Comparison of ENCODE assay signal across 8 cellular contexts in genomic region chr12:112907415-112908157, GRCh38. TPM values are rescaled to one million over a fixed set of nuclear protein-coding genes. Genes with fewer than 3 reads are reported as not detected.
A peak's percentile ranks its signal among the peaks of the same experiment; 100 is the strongest.
DNase-seq lines count a peak whose midpoint lies in the region; ATAC-seq and TF ChIP-seq lines count a peak whose summit lies in the region.

No MANE protein-coding gene starts in this region.

- TF ChIP-seq POLR2A in erythroblast (IDR thresholded peaks at IDR 0.05; ENCODE audit: low read length): no peak

- peak in 1 of 2 donors; percentile 39 for ATAC-seq in activated T-cell treated with anti-CD3 and anti-CD28 coated beads, Interleukin-2, amount 50 U/mL, for 4 hours
- ATAC-seq in HG03066 (IDR thresholded peaks at IDR 0.05; ENCODE audit: low read depth, unreplicated experiment): peak; percentile 52
- ATAC-seq in activated CD8-positive, alpha-beta T cell treated with anti-CD3 and anti-CD28 coated beads for 36 hours: no peak

- no peak for TF ChIP-seq CTCF in activated CD8-positive, alpha-beta T cell treated with anti-CD3 and anti-CD28 coated beads for 36 hours (IDR thresholded peaks at IDR 0.05)

- intact Hi-C loops in activated CD8-positive, alpha-beta T cell treated with anti-CD3 and anti-CD28 coated beads for 36 hours (cut with micrococcal nuclease): no loop called here

- H3K27me3 Mint-ChIP-seq in activated T-cell treated with anti-CD3 and anti-CD28 coated beads, Interleukin-2, amount 50 U/mL, for 4 hours (ENCODE audit: low read depth): no peaks in the 10 kb centered on the region
- H3K27me3 Mint-ChIP-seq in activated CD8-positive, alpha-beta T cell treated with anti-CD3 and anti-CD28 coated beads for 36 hours: no peaks in the 10 kb centered on the region

- peak overlapping the region; percentile 94 for H3K27ac Mint-ChIP-seq in activated CD8-positive, alpha-beta T cell treated with anti-CD3 and anti-CD28 coated beads for 36 hours

- POLR2A ChIA-PET in activated CD8-positive, alpha-beta T cell treated with anti-CD3 and anti-CD28 coated beads for 36 hours (lab: Charles Lee): interaction anchor here (0.8 to 3.8 kb wide), 7 partner anchors 12 to 419 kb away, joined by 3 to 28 read pairs (median 3); partner anchors contain the start of genes OAS2 and OAS3

- no peak for DNase-seq in activated T-cell treated with anti-CD3 and anti-CD28 coated beads, Interleukin-2, amount 50 U/mL, for 4 hours
- DNase-seq in activated T-cell treated with anti-CD3 and anti-CD28 coated beads for 4 hours (no peak), medulla oblongata (ENCODE audit: extremely low spot score) (peak; percentile 58), UCSD-AML1 (lab: John Stamatoyannopoulos, UW; ENCODE audit: unreplicated experiment) (no peak), NCI-H146 (lab: John Stamatoyannopoulos, UW) (no peak), erythroblast (lab: John Stamatoyannopoulos, UW) (no peak)
- DNase-seq in activated CD8-positive, alpha-beta T cell treated with anti-CD3 and anti-CD28 coated beads for 36 hours: no peak

- CTCF ChIA-PET in activated CD8-positive, alpha-beta T cell treated with anti-CD3 and anti-CD28 coated beads for 36 hours (lab: Charles Lee): interaction anchor here (0.6 to 4.5 kb wide), 11 partner anchors 8 to 191 kb away, joined by 3 to 24 read pairs (median 4); partner anchors contain the start of genes OAS2 and OAS3

- H3K36me3 Mint-ChIP-seq in activated T-cell treated with anti-CD3 and anti-CD28 coated beads, Interleukin-2, amount 50 U/mL, for 4 hours (ENCODE audit: insufficient read depth): peaks cover 20% of the 10 kb centered on the region
- peaks cover 10% of the 10 kb centered on the region for H3K36me3 Mint-ChIP-seq in activated CD8-positive, alpha-beta T cell treated with anti-CD3 and anti-CD28 coated beads for 36 hours (ENCODE audit: low read depth)

- H3K9me3 Mint-ChIP-seq in activated T-cell treated with anti-CD3 and anti-CD28 coated beads, Interleukin-2, amount 50 U/mL, for 4 hours: peaks cover under 1% of the 10 kb centered on the region
- H3K9me3 Mint-ChIP-seq in activated CD8-positive, alpha-beta T cell treated with anti-CD3 and anti-CD28 coated beads for 36 hours: no peaks in the 10 kb centered on the region

- H3K4me3 Mint-ChIP-seq in activated T-cell treated with anti-CD3 and anti-CD28 coated beads, Interleukin-2, amount 50 U/mL, for 4 hours: peak overlapping the region; percentile 97
- H3K4me3 Mint-ChIP-seq in activated CD8-positive, alpha-beta T cell treated with anti-CD3 and anti-CD28 coated beads for 36 hours: peak overlapping the region; percentile 94

- peaks cover 80% of the 10 kb centered on the region for H3K4me1 Mint-ChIP-seq in activated T-cell treated with anti-CD3 and anti-CD28 coated beads, Interleukin-2, amount 50 U/mL, for 4 hours (ENCODE audit: low read depth)
- peaks cover 46% of the 10 kb centered on the region for H3K4me1 Mint-ChIP-seq in activated CD8-positive, alpha-beta T cell treated with anti-CD3 and anti-CD28 coated beads for 36 hours (ENCODE audit: low read depth)

RNA-seq across cellular contexts. Expression of gene OAS1, which starts 0.8 kb away (rescaled TPM):
- 1 to 10 TPM; 3.2 to 7.8 (median 4.0) TPM for total RNA-seq in activated T-cell treated with anti-CD3 and anti-CD28 coated beads, Interleukin-2, amount 50 U/mL, for 4 hours
- total RNA-seq in activated CD8-positive, alpha-beta T cell treated with anti-CD3 and anti-CD28 coated beads for 36 hours: 10 to 100 TPM; 22.7 to 26.8 TPM

RNA-seq across cellular contexts. Expression of gene OAS3, which starts 30.7 kb away (rescaled TPM):
- total RNA-seq in activated T-cell treated with anti-CD3 and anti-CD28 coated beads, Interleukin-2, amount 50 U/mL, for 4 hours: 10 to 100 TPM in 1 of 3 donors, 1 to 10 TPM in 2; 5.5 to 13.6 (median 8.0) TPM
- total RNA-seq in activated CD8-positive, alpha-beta T cell treated with anti-CD3 and anti-CD28 coated beads for 36 hours: 10 to 100 TPM; 21.4 to 22.2 TPM
